9 cellular contexts compared by ENCODE assay signal in the genomic region with DNA sequence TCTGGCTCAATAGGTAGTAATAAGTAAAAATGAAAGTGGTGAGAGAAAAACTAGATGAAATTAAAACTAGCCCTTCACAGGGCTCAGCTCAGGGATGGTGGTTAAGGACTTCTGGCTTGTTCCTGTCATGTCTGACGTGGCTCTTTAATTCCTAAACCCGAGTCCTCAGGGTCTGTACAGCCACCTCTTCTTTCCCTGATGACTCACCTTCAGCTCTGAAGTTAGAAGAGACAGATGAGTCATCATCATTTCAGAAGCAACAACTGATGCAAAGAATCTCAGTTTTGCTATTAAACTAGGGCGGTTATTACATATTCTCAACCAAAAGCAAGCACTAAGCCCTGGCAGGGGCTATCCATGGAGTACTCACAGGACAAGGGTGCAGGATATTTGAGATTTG. TPM values are rescaled to one million over a fixed set of nuclear protein-coding genes. Genes with fewer than 3 reads are reported as not detected.
DNase-seq lines count a peak whose midpoint lies in the region; ATAC-seq and TF ChIP-seq lines count a peak whose summit lies in the region.
"Had no signal": no experiment of that assay in that cellular context is flagged by ENCODE, and none has a peak within 500 bp of the region (broad histone marks: within the 10 kb centered on the region; RNA-seq: fewer than 3 reads in every experiment).

No MANE protein-coding gene starts in this region.

- no peak overlapping the region for H3K4me3 ChIP-seq in CD8-positive, alpha-beta T cell (ENCODE audit: low read depth, low read length)
- H3K4me3 ChIP-seq in WI38 (ENCODE audit: low read depth, low read length) = 0 out of 2 replicates have a peak overlapping the region, but pooled peaks have one; percentile 15

- H3K27me3 Mint-ChIP-seq in CD8-positive, alpha-beta T cell (ENCODE audit: low read depth) = no peaks in the 10 kb centered on the region
- peaks cover 4% of the 10 kb centered on the region for H3K27me3 Mint-ChIP-seq in endothelial cell (ENCODE audit: unreplicated experiment)
- peaks cover 0 to 13% (median 5%) of the 10 kb centered on the region in 5 donors for H3K27me3 Mint-ChIP-seq in naive thymus-derived CD8-positive, alpha-beta T cell

- no peaks in the 10 kb centered on the region for H3K9me3 ChIP-seq in CD8-positive, alpha-beta T cell (ENCODE audit: low read length)

- peak; percentile 77 for ATAC-seq in CD8-positive, alpha-beta T cell
- ATAC-seq in GM19324 (IDR thresholded peaks at IDR 0.05; ENCODE audit: low FRiP score, unreplicated experiment) (peak; percentile 77), HG03135 (IDR thresholded peaks at IDR 0.05; ENCODE audit: unreplicated experiment) (peak; percentile 96)
- ATAC-seq in naive thymus-derived CD8-positive, alpha-beta T cell = no peak

- no peak overlapping the region for H3K27ac ChIP-seq in CD8-positive, alpha-beta T cell (ENCODE audit: low read depth, low read length)

- no peaks in the 10 kb centered on the region for H3K36me3 ChIP-seq in CD8-positive, alpha-beta T cell (ENCODE audit: insufficient read depth, low read length)

- H3K27me3 ChIP-seq in CD8-positive, alpha-beta T cell (ENCODE audit: insufficient read depth, low read length) = no peaks in the 10 kb centered on the region

- peaks cover 7% of the 10 kb centered on the region for H3K4me1 Mint-ChIP-seq in CD8-positive, alpha-beta T cell (ENCODE audit: low read depth)
- peaks cover 23% of the 10 kb centered on the region for H3K4me1 Mint-ChIP-seq in endothelial cell (ENCODE audit: unreplicated experiment)
- H3K4me1 Mint-ChIP-seq in naive thymus-derived CD8-positive, alpha-beta T cell = peaks cover 2 to 9% (median 6%) of the 10 kb centered on the region in 4 donors

- H3K27ac Mint-ChIP-seq in CD8-positive, alpha-beta T cell = no peak overlapping the region
- H3K27ac Mint-ChIP-seq in endothelial cell (ENCODE audit: unreplicated experiment) = no peak overlapping the region
- peak overlapping the region in 2 of 10 donors; percentile 37 to 43 for H3K27ac Mint-ChIP-seq in naive thymus-derived CD8-positive, alpha-beta T cell

- TF ChIP-seq CTCF in CD8-positive, alpha-beta T cell (IDR thresholded peaks at IDR 0.05) = no peak
- TF ChIP-seq CTCF in WI38 (IDR thresholded peaks at IDR 0.05; ENCODE audit: low read depth, low read length) (no peak), endothelial cell (IDR thresholded peaks at IDR 0.05; ENCODE audit: unreplicated experiment) (no peak)

- no peaks in the 10 kb centered on the region for H3K4me1 ChIP-seq in CD8-positive, alpha-beta T cell (ENCODE audit: insufficient read depth, low read length)

- no peaks in the 10 kb centered on the region for H3K9me3 Mint-ChIP-seq in CD8-positive, alpha-beta T cell
- H3K9me3 Mint-ChIP-seq in endothelial cell (ENCODE audit: unreplicated experiment) = no peaks in the 10 kb centered on the region
- H3K9me3 Mint-ChIP-seq in naive thymus-derived CD8-positive, alpha-beta T cell = no peaks in the 10 kb centered on the region

- H3K36me3 Mint-ChIP-seq in CD8-positive, alpha-beta T cell = no peaks in the 10 kb centered on the region
- H3K36me3 Mint-ChIP-seq in endothelial cell (ENCODE audit: low read depth, unreplicated experiment) = no peaks in the 10 kb centered on the region
- no peaks in the 10 kb centered on the region for H3K36me3 Mint-ChIP-seq in naive thymus-derived CD8-positive, alpha-beta T cell

- POLR2A ChIA-PET in CD8-positive, alpha-beta T cell (lab: Charles Lee) = no interaction called here
- POLR2A ChIA-PET in naive thymus-derived CD8-positive, alpha-beta T cell (lab: Charles Lee) = no interaction called here

- DNase-seq in CD8-positive, alpha-beta T cell = no peak
- DNase-seq in glomerular visceral epithelial cell (ENCODE audit: extremely low spot score) = peak; percentile 98
- no peak for DNase-seq in endothelial cell (ENCODE audit: low spot score)
- DNase-seq in retina = no peak
- no peak for DNase-seq in naive thymus-derived CD8-positive, alpha-beta T cell

- CTCF ChIA-PET in CD8-positive, alpha-beta T cell (lab: Charles Lee) = no interaction called here

- intact Hi-C loops in CD8-positive, alpha-beta T cell (cut with DNase I, micrococcal nuclease) = no loop called here

- H3K4me3 Mint-ChIP-seq in CD8-positive, alpha-beta T cell = no peak overlapping the region
- no peak overlapping the region for H3K4me3 Mint-ChIP-seq in endothelial cell (ENCODE audit: unreplicated experiment)
- H3K4me3 Mint-ChIP-seq in naive thymus-derived CD8-positive, alpha-beta T cell = no peak overlapping the region

RNA-seq across cellular contexts. Expression of gene ITGB6, which starts 24.0 kb away (rescaled TPM):
- total RNA-seq in CD8-positive, alpha-beta T cell = not detected
- not detected for total RNA-seq in endothelial cell (ENCODE audit: unreplicated experiment)
- not detected for total RNA-seq in naive thymus-derived CD8-positive, alpha-beta T cell
- polyA plus RNA-seq in naive thymus-derived CD8-positive, alpha-beta T cell = not detected
- total RNA-seq: mononuclear cell had no signal

Comparison
In these comparisons a context has a peak if more than half of its experiments do, and no peak if none do; other contexts are left out.
1. ATAC-seq: peak in CD8-positive, alpha-beta T cell (single experiment), GM19324 (single experiment) and HG03135 (single experiment); none in naive thymus-derived CD8-positive, alpha-beta T cell (0 of 2).